19 cellular contexts compared by ENCODE assay signal in genomic region chr5:170143091-170143490, GRCh38. TPM values are rescaled to one million over a fixed set of nuclear protein-coding genes. Genes with fewer than 3 reads are reported as not detected.
DNase-seq lines count a peak whose midpoint lies in the region; ATAC-seq and TF ChIP-seq lines count a peak whose summit lies in the region.
"Had no signal": no experiment of that assay in that cellular context is flagged by ENCODE, and none has a peak within 500 bp of the region (broad histone marks: within the 10 kb centered on the region; RNA-seq: fewer than 3 reads in every experiment).

No MANE protein-coding gene starts in this region.

- TF ChIP-seq EP300 in esophagus muscularis mucosa (IDR thresholded peaks at IDR 0.05) = no peak

- no peak overlapping the region for H3K4me3 ChIP-seq in Panc1 (ENCODE audit: low read depth in 2 of 2, low read length in 2 of 2)
- no peak overlapping the region for H3K4me3 ChIP-seq in adrenal gland
- no peak overlapping the region for H3K4me3 ChIP-seq in esophagus muscularis mucosa
- H3K4me3 ChIP-seq: HAP-1 had no signal

- H3K36me3 ChIP-seq in Panc1 (ENCODE audit: control insufficient read depth, insufficient read depth, low read length) (no peaks in the 10 kb centered on the region), adrenal gland (replicated peaks in 1 of 2) (no peaks in the 10 kb centered on the region), esophagus muscularis mucosa (no peaks in the 10 kb centered on the region)
- H3K36me3 ChIP-seq: HAP-1 had no signal

- intact Hi-C loops in Panc1 (cut with micrococcal nuclease; ENCODE audit: unreplicated experiment) (no loop called here), adrenal gland (cut with DNase I) (no loop called here), esophagus muscularis mucosa (cut with DNase I) (no loop called here)

- no peaks in the 10 kb centered on the region for H3K9me3 ChIP-seq in Panc1 (ENCODE audit: control insufficient read depth, insufficient read depth, low read depth, low read length)
- H3K9me3 ChIP-seq in adrenal gland (replicated peaks in 1 of 3) = no peaks in the 10 kb centered on the region
- H3K9me3 ChIP-seq in esophagus muscularis mucosa = no peaks in the 10 kb centered on the region
- H3K9me3 ChIP-seq: HAP-1 had no signal

- TF ChIP-seq POLR2A in adrenal gland (IDR thresholded peaks at IDR 0.05) (no peak), esophagus muscularis mucosa (IDR thresholded peaks at IDR 0.05; ENCODE audit: low read depth) (no peak)

- peaks cover 2% of the 10 kb centered on the region for H3K27me3 Mint-ChIP-seq in osteocyte (ENCODE audit: unreplicated experiment)

- H3K36me3 Mint-ChIP-seq in osteocyte (ENCODE audit: unreplicated experiment) = no peaks in the 10 kb centered on the region
- H3K36me3 Mint-ChIP-seq: CD4-positive, alpha-beta memory T cell had no signal

- 64 to 77% (median 66%) methylated on average over 7 of the region's 7 CpGs for WGBS in adrenal gland, 4 donors
- 84% methylated on average over 7 of the region's 7 CpGs for WGBS in esophagus muscularis mucosa

- no peak for DNase-seq in Panc1 (ENCODE audit: low read depth, low spot score)
- peak in 4 of 7 donors; percentile 20 to 57 (median 40) for DNase-seq in adrenal gland
- DNase-seq in esophagus muscularis mucosa (ENCODE audit: extremely low spot score) = peak; percentile 86
- DNase-seq in osteocyte (ENCODE audit: extremely low spot score, unreplicated experiment) = peak; percentile 65
- no peak for DNase-seq in NCI-H2107 (lab: John Stamatoyannopoulos, UW)
- DNase-seq: C1 segment of cervical spinal cord; Calu3; CD4-positive, alpha-beta memory T cell; COR-L47; DMS153; DND-41; GOT3; HFFc6 had no signal

- BruUV-seq in Panc1 (replicated peaks; lab: Mats Ljungman, UMichigan) = no TSS peak

- no peak overlapping the region for H3K4me3 Mint-ChIP-seq in osteocyte (ENCODE audit: unreplicated experiment)
- H3K4me3 Mint-ChIP-seq: CD4-positive, alpha-beta memory T cell; HFFc6 had no signal

- H3K4me1 Mint-ChIP-seq in osteocyte (ENCODE audit: unreplicated experiment) = peaks cover 25% of the 10 kb centered on the region
- H3K4me1 Mint-ChIP-seq: CD4-positive, alpha-beta memory T cell had no signal

- CTCF ChIA-PET in Panc1 (lab: Charles Lee) = no interaction called here

- peak overlapping the region; percentile 76; the same call in 1 of the 2 replicates for H3K27ac ChIP-seq in Panc1 (ENCODE audit: low read length)
- H3K27ac ChIP-seq in adrenal gland = no peak overlapping the region
- H3K27ac ChIP-seq in esophagus muscularis mucosa (replicated peaks in 1 of 4) = no peak overlapping the region

- H3K4me1 ChIP-seq in Panc1 (ENCODE audit: control insufficient read depth, insufficient read depth, low read length) = no peaks in the 10 kb centered on the region
- H3K4me1 ChIP-seq in adrenal gland (replicated peaks in 1 of 2) = no peaks in the 10 kb centered on the region
- H3K4me1 ChIP-seq in esophagus muscularis mucosa = no peaks in the 10 kb centered on the region

- H3K27me3 ChIP-seq in Panc1 (ENCODE audit: control insufficient read depth, insufficient read depth, low read length) (no peaks in the 10 kb centered on the region), adrenal gland (no peaks in the 10 kb centered on the region), esophagus muscularis mucosa (no peaks in the 10 kb centered on the region)

- POLR2A ChIA-PET in Panc1 (lab: Charles Lee) = no interaction called here

- TF ChIP-seq CTCF in Panc1 (IDR thresholded peaks at IDR 0.05) (no peak), adrenal gland (IDR thresholded peaks at IDR 0.05) (no peak), esophagus muscularis mucosa (IDR thresholded peaks at IDR 0.05) (no peak), osteocyte (IDR thresholded peaks at IDR 0.05) (no peak)

- no peak for ATAC-seq in Panc1
- no peak for ATAC-seq in HG03135 (IDR thresholded peaks at IDR 0.05; ENCODE audit: unreplicated experiment)
- no peak for ATAC-seq in HG03280 (IDR thresholded peaks at IDR 0.05; ENCODE audit: unreplicated experiment)

- in situ Hi-C loops in Panc1 (cut with HindIII; ENCODE audit: low pct_unique_long_range_greater_than_20kb, low sequenced_read_pairs) = no loop called here

- no peak overlapping the region for H3K27ac Mint-ChIP-seq in osteocyte (ENCODE audit: unreplicated experiment)
- H3K27ac Mint-ChIP-seq: CD4-positive, alpha-beta memory T cell; HFFc6 had no signal

- no peaks in the 10 kb centered on the region for H3K9me3 Mint-ChIP-seq in osteocyte (ENCODE audit: unreplicated experiment)
- H3K9me3 Mint-ChIP-seq: CD4-positive, alpha-beta memory T cell had no signal

RNA-seq across cellular contexts. Expression of gene FOXI1, which starts 37.4 kb away (rescaled TPM):
- total RNA-seq in Panc1 (2021; ENCODE audit: unreplicated experiment) (0.44 TPM), adrenal gland (not detected), esophagus muscularis mucosa (not detected), osteocyte (not detected in 2 replicates)
- polyA plus RNA-seq in Panc1 (2012; ENCODE audit: insufficient read length) = 0.47 TPM
- not detected for polyA plus RNA-seq in adrenal gland
- total RNA-seq: A172; A673; Calu3; CD4-positive, alpha-beta memory T cell; HFFc6 had no signal
- polyA plus RNA-seq: BJ; CD4-positive, alpha-beta memory T cell had no signal

Comparison
In these comparisons a context has a peak if more than half of its experiments do, and no peak if none do; other contexts are left out.
1. DNase-seq: peak in adrenal gland (4 of 7), esophagus muscularis mucosa (single experiment) and osteocyte (single experiment); none in Panc1 (single experiment) and NCI-H2107 (single experiment).